19 cellular contexts compared by ENCODE assay signal in genomic region chr20:20606046-20606445, GRCh38.
A peak's percentile ranks its signal among the peaks of the same experiment; 100 is the strongest.
DNase-seq lines count a peak whose midpoint lies in the region; ATAC-seq and TF ChIP-seq lines count a peak whose summit lies in the region.
"Had no signal": no experiment of that assay in that cellular context is flagged by ENCODE, and none has a peak within 500 bp of the region (broad histone marks: within the 10 kb centered on the region; RNA-seq: fewer than 3 reads in every experiment).

No MANE protein-coding gene starts in this region.

- CTCF ChIA-PET in CD8-positive, alpha-beta memory T cell (lab: Charles Lee) = interaction anchor here (1.3 kb wide), 1 partner anchor 27 kb away, joined by 3 read pairs; no protein-coding TSS in a partner anchor

- H3K36me3 ChIP-seq in CD8-positive, alpha-beta memory T cell (ENCODE audit: insufficient read depth, low read length) = peaks cover 3% of the 10 kb centered on the region
- H3K36me3 ChIP-seq: MG63 had no signal

- peaks cover 36 to 38% (median 37%) of the 10 kb centered on the region in 3 donors for H3K4me1 Mint-ChIP-seq in CD8-positive, alpha-beta memory T cell
- peaks cover 12% of the 10 kb centered on the region for H3K4me1 Mint-ChIP-seq in endothelial cell (ENCODE audit: unreplicated experiment)

- no peaks in the 10 kb centered on the region for H3K9me3 Mint-ChIP-seq in CD8-positive, alpha-beta memory T cell
- H3K9me3 Mint-ChIP-seq in endothelial cell (ENCODE audit: unreplicated experiment) = no peaks in the 10 kb centered on the region
- H3K9me3 Mint-ChIP-seq: CD14-positive monocyte had no signal

- no peaks in the 10 kb centered on the region for H3K27me3 ChIP-seq in CD8-positive, alpha-beta memory T cell (ENCODE audit: insufficient read depth, low read length, poor library complexity, severe bottlenecking)
- H3K27me3 ChIP-seq: MG63, Peyer's patch had no signal

- no peak overlapping the region for H3K4me3 Mint-ChIP-seq in CD8-positive, alpha-beta memory T cell
- H3K4me3 Mint-ChIP-seq in endothelial cell (ENCODE audit: unreplicated experiment) = peak overlapping the region; percentile 9
- H3K4me3 Mint-ChIP-seq: CD14-positive monocyte had no signal

- H3K4me3 ChIP-seq in CD8-positive, alpha-beta memory T cell (ENCODE audit: low read length) = no peak overlapping the region
- H3K4me3 ChIP-seq: A549, MG63, Peyer's patch had no signal

- no peaks in the 10 kb centered on the region for H3K9me3 ChIP-seq in CD8-positive, alpha-beta memory T cell (ENCODE audit: low read length)
- H3K9me3 ChIP-seq: A549, MG63, Peyer's patch had no signal

- no peak overlapping the region for H3K27ac ChIP-seq in CD8-positive, alpha-beta memory T cell (ENCODE audit: low read depth, low read length)
- H3K27ac ChIP-seq: A549, Peyer's patch had no signal

- no peaks in the 10 kb centered on the region for H3K27me3 Mint-ChIP-seq in CD8-positive, alpha-beta memory T cell
- no peaks in the 10 kb centered on the region for H3K27me3 Mint-ChIP-seq in endothelial cell (ENCODE audit: unreplicated experiment)

- no peak for ATAC-seq in HG03565 (IDR thresholded peaks at IDR 0.05; ENCODE audit: unreplicated experiment)
- ATAC-seq: A549, SK-N-SH treated with all-trans-retinoic acid at 6 μM for 48 hours had no signal

- H3K36me3 Mint-ChIP-seq in CD8-positive, alpha-beta memory T cell = peaks cover 0 to 44% (median 31%) of the 10 kb centered on the region in 3 donors
- H3K36me3 Mint-ChIP-seq in endothelial cell (ENCODE audit: low read depth, unreplicated experiment) = peaks cover 10% of the 10 kb centered on the region

- peak; percentile 35 for DNase-seq in NCI-H1105 treated with DMSO at 0.1 percent for 48 hours (lab: John Stamatoyannopoulos, UW)
- no peak for DNase-seq in NCI-H1105 (lab: John Stamatoyannopoulos, UW)
- no peak for DNase-seq in CD8-positive, alpha-beta memory T cell
- peak; percentile 78 for DNase-seq in NCI-H69 (lab: John Stamatoyannopoulos, UW)
- DNase-seq in endothelial cell (ENCODE audit: low spot score) = no peak
- no peak for DNase-seq in mucosa of gallbladder (ENCODE audit: low spot score)
- no peak for DNase-seq in islet precursor cell
- DNase-seq: Calu3, KG1, MG63, NCI-H1417 treated with DMSO at 0.1 percent for 48 hours, NCI-H2081 treated with DMSO at 0.1 percent for 48 hours, NCI-H774, Peyer's patch, SHP77 had no signal

- peaks cover 18% of the 10 kb centered on the region for H3K4me1 ChIP-seq in CD8-positive, alpha-beta memory T cell (ENCODE audit: insufficient read depth, low read length)
- H3K4me1 ChIP-seq: A549, Peyer's patch had no signal

- no peak for TF ChIP-seq CTCF in endothelial cell (IDR thresholded peaks at IDR 0.05; ENCODE audit: unreplicated experiment)

- peak overlapping the region in 6 of 8 donors; percentile 10 to 82 (median 56) for H3K27ac Mint-ChIP-seq in CD8-positive, alpha-beta memory T cell
- H3K27ac Mint-ChIP-seq in endothelial cell (ENCODE audit: unreplicated experiment) = no peak overlapping the region

- POLR2A ChIA-PET in CD8-positive, alpha-beta memory T cell (lab: Charles Lee) = no interaction called here

Comparison
In these comparisons a context has a peak if more than half of its experiments do, and no peak if none do; other contexts are left out.
1. DNase-seq: peak in NCI-H1105 treated with DMSO at 0.1 percent for 48 hours (single experiment) and NCI-H69 (single experiment); none in NCI-H1105 (single experiment), CD8-positive, alpha-beta memory T cell (0 of 5), endothelial cell (single experiment), mucosa of gallbladder (single experiment) and islet precursor cell (single experiment).